ENCODE assay signal across 8 cellular contexts in the genomic region with DNA sequence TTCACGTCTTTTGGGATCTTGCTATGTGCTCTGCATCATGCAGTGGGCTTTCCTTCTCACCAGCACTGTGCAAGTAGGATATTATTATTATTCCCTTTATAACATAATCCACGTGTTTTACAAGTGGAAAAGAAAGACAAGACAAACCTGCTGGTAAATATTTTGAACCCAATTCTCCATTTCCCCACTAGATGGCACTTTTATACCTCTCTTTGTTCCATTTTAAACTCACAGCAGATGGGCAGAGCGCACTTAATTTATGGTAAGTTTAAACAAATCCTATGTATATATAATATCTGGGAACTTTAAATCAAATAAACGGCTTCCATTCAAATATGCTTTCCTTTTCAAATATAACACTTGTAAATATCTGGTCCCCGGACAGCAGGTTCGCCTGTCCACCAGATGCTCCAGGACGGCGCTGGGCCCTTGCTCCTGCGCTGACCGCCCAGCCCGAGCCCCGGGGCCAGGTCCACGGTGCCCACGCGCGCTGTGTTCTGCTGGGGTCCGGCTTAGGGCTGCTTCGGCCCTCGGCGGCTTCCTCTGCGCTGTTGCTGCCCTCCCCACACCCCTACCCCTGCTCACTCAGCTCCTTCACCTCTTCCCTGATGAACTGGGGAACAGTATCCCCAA. TPM values are rescaled to one million over a fixed set of nuclear protein-coding genes. Genes with fewer than 3 reads are reported as not detected.
DNase-seq lines count a peak whose midpoint lies in the region; ATAC-seq and TF ChIP-seq lines count a peak whose summit lies in the region.

No MANE protein-coding gene starts in this region.

- ATAC-seq in T-cell (replicated peaks in 1 of 4): no peak

- POLR2A ChIA-PET in GM10248 (lab: Yijun Ruan, JAX) (no interaction called here), T-cell (lab: Charles Lee) (interaction anchor here in 1 of 2 donors (0.6 kb wide), 1 partner anchor 236 kb away, joined by 4 read pairs; no protein-coding TSS in a partner anchor)

- TF ChIP-seq CTCF in GM10248 (IDR thresholded peaks at IDR 0.05; ENCODE audit: control extremely low read depth, extremely low read depth, low read depth, missing control alignments): peak; percentile 22
- TF ChIP-seq CTCF in type B pancreatic cell (conservative IDR thresholded peaks at IDR 0.05): peak; percentile 87

- H3K36me3 Mint-ChIP-seq in type B pancreatic cell (no peaks in the 10 kb centered on the region), T-cell (no peaks in the 10 kb centered on the region)

- in situ Hi-C loops in ACHN (cut with HindIII; ENCODE audit: low pct_ligation_motif_present, low pct_unique_long_range_greater_than_20kb, low sequenced_read_pairs): no loop called here

- H3K27ac Mint-ChIP-seq in type B pancreatic cell: no peak overlapping the region
- H3K27ac Mint-ChIP-seq in T-cell: no peak overlapping the region

- CTCF ChIA-PET in GM10248 (lab: Yijun Ruan, JAX): interaction anchor here (0.7 to 2.7 kb wide), 2 partner anchors 12 to 291 kb away, joined by 3 to 26 read pairs; no protein-coding TSS in a partner anchor
- CTCF ChIA-PET in T-cell (lab: Charles Lee): interaction anchor here (0.5 to 1.4 kb wide), 3 partner anchors 10 to 400 kb away, joined by 4 to 6 read pairs (median 6); no protein-coding TSS in a partner anchor

- no peaks in the 10 kb centered on the region for H3K4me1 Mint-ChIP-seq in type B pancreatic cell (ENCODE audit: unreplicated experiment)
- H3K4me1 Mint-ChIP-seq in T-cell: peaks cover 0 to 5% (median 1%) of the 10 kb centered on the region in 3 donors

- no peaks in the 10 kb centered on the region for H3K9me3 Mint-ChIP-seq in type B pancreatic cell
- no peaks in the 10 kb centered on the region for H3K9me3 Mint-ChIP-seq in T-cell

- H3K27me3 Mint-ChIP-seq in type B pancreatic cell (peaks cover 26% of the 10 kb centered on the region), T-cell (peaks cover 37% of the 10 kb centered on the region in 2 donors)

- H3K4me3 Mint-ChIP-seq in type B pancreatic cell (no peak overlapping the region), T-cell (no peak overlapping the region)

- DNase-seq in ACHN (peak; percentile 50), GM10248 (ENCODE audit: extremely low spot score) (peak; percentile 61), NCI-H1105 (lab: John Stamatoyannopoulos, UW) (peak; percentile 2), amniotic stem cell (lab: John Stamatoyannopoulos, UW) (peak; percentile 23), iPS-NIHi7 (ENCODE audit: extremely low spot score) (peak; percentile 44), type B pancreatic cell (ENCODE audit: extremely low spot score, unreplicated experiment) (no peak), T-cell (no peak), UCSD-AML1 (lab: John Stamatoyannopoulos, UW; ENCODE audit: unreplicated experiment) (no peak)

RNA-seq across cellular contexts. Expression of a gene that starts 31.1 kb away (rescaled TPM):
- 0.72 and 1.0 TPM in 2 replicates for total RNA-seq in type B pancreatic cell (ENCODE audit: low replicate concordance)
- under 1 TPM in 1 of 5 donors, not detected in 4; 0.38 TPM for total RNA-seq in T-cell

Comparison
In these comparisons a context has a peak if more than half of its experiments do, and no peak if none do; other contexts are left out.
1. DNase-seq: peak in ACHN (single experiment), GM10248 (single experiment), NCI-H1105 (single experiment), amniotic stem cell (single experiment) and iPS-NIHi7 (single experiment); none in type B pancreatic cell (single experiment), T-cell (0 of 34) and UCSD-AML1 (single experiment).